19 cellular contexts compared by ENCODE assay signal in the genomic region with DNA sequence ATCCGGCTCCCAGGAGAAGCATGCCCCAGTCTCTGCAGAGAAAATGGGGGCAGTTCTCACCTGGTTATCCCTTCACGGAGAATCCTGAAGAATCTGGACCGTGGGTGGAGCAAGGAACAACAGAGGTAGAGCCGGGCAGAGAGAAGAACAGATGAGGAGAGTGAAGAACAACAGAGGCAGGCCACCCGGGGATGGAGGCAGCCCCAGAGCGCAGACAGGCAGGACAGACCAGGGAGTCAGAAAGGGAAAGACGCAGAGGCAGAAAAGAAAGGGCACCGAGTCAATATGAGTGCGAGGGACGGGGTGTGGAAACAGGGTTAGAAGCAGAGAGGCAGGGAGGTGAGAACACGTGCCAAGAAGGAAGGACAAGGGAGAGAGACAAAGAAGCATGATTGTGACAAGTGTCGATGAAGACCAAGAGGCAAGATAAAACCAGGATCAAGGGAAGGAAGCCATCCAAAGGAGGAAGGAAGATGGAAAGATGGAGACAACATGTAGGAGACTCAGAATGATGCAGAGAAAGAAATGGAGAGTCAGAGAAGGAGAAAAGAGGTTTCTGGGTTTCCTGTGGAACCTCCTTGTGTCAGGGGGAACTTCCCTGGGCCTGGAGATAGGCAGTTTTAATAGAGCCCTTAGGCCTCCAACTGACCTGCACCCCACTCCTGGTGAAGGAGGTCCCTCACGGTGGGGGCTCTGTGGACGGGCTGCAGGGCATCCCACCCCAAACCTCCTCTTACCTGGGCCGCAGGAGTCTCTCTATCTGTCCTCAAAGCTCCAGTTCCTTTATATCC. TPM values are rescaled to one million over a fixed set of nuclear protein-coding genes. Genes with fewer than 3 reads are reported as not detected.
A peak's percentile ranks its signal among the peaks of the same experiment; 100 is the strongest.
DNase-seq lines count a peak whose midpoint lies in the region; ATAC-seq and TF ChIP-seq lines count a peak whose summit lies in the region.
"Had no signal": no experiment of that assay in that cellular context is flagged by ENCODE, and none has a peak within 500 bp of the region (broad histone marks: within the 10 kb centered on the region; RNA-seq: fewer than 3 reads in every experiment).

MYH6 (minus strand) TSS at position 758 of the 791 bp plus-strand sequence. CDS start 1,050 bp downstream, outside the sequence.

- no peak for ATAC-seq in Right ventricle myocardium superior (ENCODE audit: poor library complexity)
- ATAC-seq: A549 had no signal

- H3K27ac ChIP-seq in right atrium auricular region (peak within 1 kb of the TSS; percentile 84 to 91), neuronal stem cell (replicated peaks; ENCODE audit: low read length) (no peak within 1 kb of the TSS)
- H3K27ac ChIP-seq: A549, KMS-11, PC-9, RWPE1, SJCRH30 had no signal

- no peak within 1 kb of the TSS for H2BK15ac ChIP-seq in neuronal stem cell (ENCODE audit: low read length)

- H3K4ac ChIP-seq in neuronal stem cell (ENCODE audit: low read length): no peak within 1 kb of the TSS

- H2AK5ac ChIP-seq in neuronal stem cell (ENCODE audit: low read depth, low read length): peak within 1 kb of the TSS; percentile 30

- no peaks in the 10 kb centered on the region for H3K9me3 ChIP-seq in right atrium auricular region
- H3K9me3 ChIP-seq in neuronal stem cell (replicated peaks in 1 of 2; ENCODE audit: control insufficient read depth in 2 of 2, insufficient read depth in 1 of 2, low read depth in 1 of 2, low read length in 2 of 2): no peaks in the 10 kb centered on the region
- H3K9me3 ChIP-seq: A549, SJCRH30 had no signal

- intact Hi-C loops in Right ventricle myocardium superior (cut with DNase I): no loop called here

- H3K4me1 ChIP-seq in right atrium auricular region: no peaks in the 10 kb centered on the region
- peaks cover 5% of the 10 kb centered on the region in 2 donors for H3K4me1 ChIP-seq in neuronal stem cell (ENCODE audit: control insufficient read depth in 2 of 2, insufficient read depth in 1 of 2, low read depth in 1 of 2, low read length in 2 of 2)
- H3K4me1 ChIP-seq: A549 had no signal

- no peak within 1 kb of the TSS for H2BK12ac ChIP-seq in neuronal stem cell (ENCODE audit: low read length)

- H3K36me3 ChIP-seq in H7 (replicated peaks; ENCODE audit: control insufficient read depth, insufficient read depth, low read length): no peaks in the 10 kb centered on the region
- peaks cover 54% of the 10 kb centered on the region for H3K36me3 ChIP-seq in right atrium auricular region
- no peaks in the 10 kb centered on the region for H3K36me3 ChIP-seq in neuronal stem cell (replicated peaks in 1 of 2; ENCODE audit: control insufficient read depth in 2 of 2, insufficient read depth in 2 of 2, low read length in 2 of 2)
- H3K36me3 ChIP-seq: SJCRH30 had no signal

- H3K18ac ChIP-seq in neuronal stem cell (ENCODE audit: low read length): peak within 1 kb of the TSS; percentile 60

- no peak within 1 kb of the TSS for H3K14ac ChIP-seq in neuronal stem cell (ENCODE audit: low read length)

- H3K9ac ChIP-seq in neuronal stem cell (ENCODE audit: low read depth, low read length, poor library complexity): peak within 1 kb of the TSS; percentile 45
- H3K9ac ChIP-seq: KMS-11 had no signal

- peaks cover 2% of the 10 kb centered on the region for H3K79me1 ChIP-seq in neuronal stem cell (ENCODE audit: low read depth, low read length)

- H4K8ac ChIP-seq in neuronal stem cell (ENCODE audit: low read depth, low read length): no peak within 1 kb of the TSS

- peaks cover 2% of the 10 kb centered on the region for H3K27me3 ChIP-seq in H7 (ENCODE audit: control insufficient read depth, insufficient read depth, low read length)
- no peaks in the 10 kb centered on the region for H3K27me3 ChIP-seq in right atrium auricular region
- H3K27me3 ChIP-seq in neuronal stem cell (ENCODE audit: control insufficient read depth in 3 of 3, insufficient read depth in 3 of 3, low read depth in 1 of 3, low read length in 3 of 3): peaks cover 0 to 73% (median 0%) of the 10 kb centered on the region in 3 experiments

- WGBS in neuronal stem cell (ENCODE audit: extremely low coverage in 2 of 2, insufficient read length in 2 of 2, insufficient replicate concordance in 1 of 2), 2 donors: no CpG with 5 or more reads among the region's 15 CpGs

- TF ChIP-seq CTCF in right atrium auricular region (IDR thresholded peaks at IDR 0.05) (no peak), foreskin fibroblast (IDR thresholded peaks at IDR 0.05; ENCODE audit: low read depth, low read length) (no peak)

- DNase-seq in H7: peak; percentile 30
- DNase-seq in Right ventricle myocardium superior: no peak
- no peak for DNase-seq in right atrium auricular region (ENCODE audit: low spot score)
- no peak for DNase-seq in neuronal stem cell (ENCODE audit: low spot score)
- DNase-seq in DMS114 treated with DMSO at 0.1 percent for 48 hours (lab: John Stamatoyannopoulos, UW; ENCODE audit: unreplicated experiment): no peak
- DNase-seq in foreskin fibroblast: no peak
- no peak for DNase-seq in NCI-H187 (lab: John Stamatoyannopoulos, UW)
- no peak for DNase-seq in islet precursor cell
- DNase-seq: C1 segment of cervical spinal cord; CD8-positive, alpha-beta memory T cell; MV-4-11; NCI-H187 treated with DMSO at 0.1 percent for 48 hours; NCI-H226; NCI-H524; PC-9; SJCRH30 had no signal

- H2BK5ac ChIP-seq in neuronal stem cell (ENCODE audit: low read length): no peak within 1 kb of the TSS

- H3K4me3 ChIP-seq in H7 (ENCODE audit: insufficient read depth, low read depth, low read length) (no peak within 1 kb of the TSS), right atrium auricular region (peak within 1 kb of the TSS; percentile 61 to 82), neuronal stem cell (ENCODE audit: low read length in 2 of 2) (no peak within 1 kb of the TSS), foreskin fibroblast (ENCODE audit: low read depth in 1 of 2, low read length in 2 of 2) (no peak within 1 kb of the TSS)
- H3K4me3 ChIP-seq: A549, PC-9, SJCRH30 had no signal

- no peak within 1 kb of the TSS for H3K4me2 ChIP-seq in neuronal stem cell (ENCODE audit: insufficient read depth, low read length, poor library complexity, severe bottlenecking)
- H3K4me2 ChIP-seq: A549, KMS-11, PC-9 had no signal

- H2BK120ac ChIP-seq in neuronal stem cell (ENCODE audit: low read depth, low read length): no peak within 1 kb of the TSS

- H4K91ac ChIP-seq in neuronal stem cell (ENCODE audit: low read depth, low read length, poor library complexity): no peak within 1 kb of the TSS

- H2AFZ ChIP-seq in neuronal stem cell (ENCODE audit: low read length): no peak within 1 kb of the TSS
- H2AFZ ChIP-seq: PC-9 had no signal

- peak within 1 kb of the TSS; percentile 14 for H3K23ac ChIP-seq in neuronal stem cell (ENCODE audit: low read depth, low read length, poor library complexity)

RNA-seq across cellular contexts. Expression of gene MYH6, which starts in this region (rescaled TPM):
- 0.03 TPM in 1 of 2 replicates, not detected in the other for total RNA-seq in H7 (2014; rRNA removed; shearing (Covaris generic))
- 4,934 TPM for total RNA-seq in Right ventricle myocardium superior
- over 10,000 TPM in 1 of 2 donors, 1,000 to 10,000 TPM in 1; 8,253 to 13,240 TPM for total RNA-seq in right atrium auricular region
- 0.03 TPM for polyA plus RNA-seq in neuronal stem cell (2013, experiment 1 of 2)
- polyA plus RNA-seq in neuronal stem cell (2013, experiment 2 of 2): 0.04 TPM
- total RNA-seq: PC-9, SJCRH30 had no signal
- polyA plus RNA-seq: A549; CD8-positive, alpha-beta memory T cell had no signal

Comparison
In these comparisons a context has a peak if more than half of its experiments do, and no peak if none do; other contexts are left out.
1. RNA of gene MYH6 (total RNA-seq): 8,253 to 13,240 TPM in right atrium auricular region and 4,934 TPM in Right ventricle myocardium superior (single experiment); 0.03 TPM in H7; every median in the first group is over 1,000 times any median in the second.
2. Peak in DNase-seq in H7; RNA of the gene not detected or under 1 TPM.
3. H3K4me3 ChIP-seq: peak in right atrium auricular region (2 of 2); none in H7 (single experiment), neuronal stem cell (0 of 2) and foreskin fibroblast (0 of 2).